23 cellular contexts compared by ENCODE assay signal in the genomic region with DNA sequence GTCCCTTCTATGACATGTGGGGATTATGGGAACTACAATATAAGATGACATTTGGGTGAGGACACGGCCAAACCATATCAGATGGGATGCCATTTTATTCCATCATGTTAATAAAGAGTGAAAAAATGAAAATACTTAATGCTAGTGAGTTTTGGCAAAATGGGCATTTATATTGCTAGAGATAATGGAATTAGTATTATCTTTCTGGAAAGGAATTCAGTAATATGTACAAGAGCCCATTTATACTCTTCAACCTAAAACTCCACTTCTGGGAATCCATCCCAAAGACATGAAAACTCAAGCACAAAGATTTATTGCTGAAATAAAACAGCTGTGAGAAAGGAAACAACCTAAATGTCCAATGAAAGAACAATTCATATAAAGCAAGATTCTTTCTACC.
A peak's percentile ranks its signal among the peaks of the same experiment; 100 is the strongest.
DNase-seq lines count a peak whose midpoint lies in the region; ATAC-seq, FAIRE-seq and TF ChIP-seq lines count a peak whose summit lies in the region.
"Had no signal": no experiment of that assay in that cellular context is flagged by ENCODE, and none has a peak within 500 bp of the region (broad histone marks: within the 10 kb centered on the region; RNA-seq: fewer than 3 reads in every experiment).

No MANE protein-coding gene starts in this region.

- H3K4me3 ChIP-seq in fibroblast of villous mesenchyme (ENCODE audit: low read depth, low read length) (no peak overlapping the region), neutrophil (ENCODE audit: low read depth in 1 of 2, low read length in 1 of 2) (no peak overlapping the region)
- H3K4me3 ChIP-seq: A549; BLaER1 treated with 17β-estradiol and CSF1 and Interleukin-3, amounts not matched to agents 10 nM and 100 nM had no signal

- POLR2A ChIA-PET in activated CD4-positive, alpha-beta T cell treated with anti-CD3 and anti-CD28 coated beads for 36 hours (lab: Charles Lee), result no interaction called here

- DNase-seq in GM04503 (ENCODE audit: low read depth), result peak; percentile 24
- peak; percentile 17 for DNase-seq in fibroblast of villous mesenchyme (ENCODE audit: low read depth)
- DNase-seq in RKO (ENCODE audit: low spot score), result no peak
- DNase-seq in activated CD4-positive, alpha-beta T cell treated with anti-CD3 and anti-CD28 coated beads for 36 hours, result no peak
- no peak for DNase-seq in H54 (ENCODE audit: insufficient read length, low spot score)
- DNase-seq in SHP77 treated with DMSO at 0.1 percent for 48 hours (lab: John Stamatoyannopoulos, UW), result no peak
- DNase-seq: 8988T; ACHN; AML-193; BE2C; Calu3; CD4-positive, alpha-beta memory T cell; COR-L47; DMS53; DMS79 treated with DMSO at 0.1 percent for 48 hours; GF-D8; GOT3; H7 had no signal

- H3K27me3 ChIP-seq in neutrophil, result no peaks in the 10 kb centered on the region
- H3K27me3 ChIP-seq: BE2C; BLaER1 treated with 17β-estradiol and CSF1 and Interleukin-3, amounts not matched to agents 10 nM and 100 nM had no signal

- no peaks in the 10 kb centered on the region for H3K36me3 ChIP-seq in neutrophil
- H3K36me3 ChIP-seq: BE2C had no signal

- TF ChIP-seq CTCF in fibroblast of villous mesenchyme (IDR thresholded peaks at IDR 0.05; ENCODE audit: insufficient read depth, low read depth, low read length) (no peak), neutrophil (IDR thresholded peaks at IDR 0.05) (no peak)

- H3K36me3 Mint-ChIP-seq in activated CD4-positive, alpha-beta T cell treated with anti-CD3 and anti-CD28 coated beads for 36 hours (ENCODE audit: low read depth), result peaks cover 22% of the 10 kb centered on the region

- CTCF ChIA-PET in activated CD4-positive, alpha-beta T cell treated with anti-CD3 and anti-CD28 coated beads for 36 hours (lab: Charles Lee), result no interaction called here

- H3K27ac Mint-ChIP-seq in activated CD4-positive, alpha-beta T cell treated with anti-CD3 and anti-CD28 coated beads for 36 hours, result no peak overlapping the region
- H3K27ac Mint-ChIP-seq: CD4-positive, alpha-beta memory T cell had no signal

- H3K9me3 ChIP-seq in neutrophil, result no peaks in the 10 kb centered on the region
- H3K9me3 ChIP-seq: A549, BE2C had no signal

- H3K27me3 Mint-ChIP-seq in activated CD4-positive, alpha-beta T cell treated with anti-CD3 and anti-CD28 coated beads for 36 hours, result no peaks in the 10 kb centered on the region
- H3K27me3 Mint-ChIP-seq: CD4-positive, alpha-beta memory T cell had no signal

- TF ChIP-seq POLR2A in H54 (IDR thresholded peaks at IDR 0.05; ENCODE audit: low read depth, low read length), result no peak

- intact Hi-C loops in activated CD4-positive, alpha-beta T cell treated with anti-CD3 and anti-CD28 coated beads for 36 hours (cut with DNase I, micrococcal nuclease), result no loop called here

- H3K4me3 Mint-ChIP-seq in activated CD4-positive, alpha-beta T cell treated with anti-CD3 and anti-CD28 coated beads for 36 hours, result no peak overlapping the region

- peaks cover 62 to 65% of the 10 kb centered on the region in 2 experiments for H3K4me1 ChIP-seq in neutrophil (ENCODE audit: control insufficient read depth in 1 of 2, insufficient read depth in 1 of 2, low read depth in 1 of 2, low read length in 1 of 2)
- H3K4me1 ChIP-seq: A549, BE2C had no signal

- peak overlapping the region; percentile 76 for H3K27ac ChIP-seq in neutrophil
- H3K27ac ChIP-seq: A549; BLaER1 treated with 17β-estradiol and CSF1 and Interleukin-3, amounts not matched to agents 10 nM and 100 nM had no signal

- FAIRE-seq in H54 (lab: Jason Lieb, UNC), result no peak
- FAIRE-seq: A549 had no signal

- H3K9me3 Mint-ChIP-seq in activated CD4-positive, alpha-beta T cell treated with anti-CD3 and anti-CD28 coated beads for 36 hours (ENCODE audit: low read depth), result no peaks in the 10 kb centered on the region
- H3K9me3 Mint-ChIP-seq: CD4-positive, alpha-beta memory T cell had no signal

- H3K4me1 Mint-ChIP-seq in activated CD4-positive, alpha-beta T cell treated with anti-CD3 and anti-CD28 coated beads for 36 hours, result peaks cover 5% of the 10 kb centered on the region

- peak; percentile 64 for ATAC-seq in SK-N-SH treated with all-trans-retinoic acid at 6 μM for 48 hours
- no peak for ATAC-seq in activated CD4-positive, alpha-beta T cell treated with anti-CD3 and anti-CD28 coated beads for 36 hours
- ATAC-seq: A549, HCT116 had no signal

TF ChIP-seq in SK-N-SH treated with all-trans-retinoic acid at 6 μM for 48 hours, 23 proteins besides CTCF, POLR2A, EP300 and RAD21:
- TF ChIP-seq ISL1 (CRISPR knock-in tag; IDR thresholded peaks at IDR 0.05) (peak; percentile 77), SNAI2 (CRISPR knock-in tag; IDR thresholded peaks at IDR 0.05) (no peak)

Comparison
In these comparisons a context has a peak if more than half of its experiments do, and no peak if none do; other contexts are left out.
1. DNase-seq: peak in GM04503 (single experiment) and fibroblast of villous mesenchyme (single experiment); none in RKO (single experiment), activated CD4-positive, alpha-beta T cell treated with anti-CD3 and anti-CD28 coated beads for 36 hours (single experiment), H54 (single experiment) and SHP77 treated with DMSO at 0.1 percent for 48 hours (single experiment).